Comparison of ENCODE assay signal across 11 cellular contexts in the genomic region with DNA sequence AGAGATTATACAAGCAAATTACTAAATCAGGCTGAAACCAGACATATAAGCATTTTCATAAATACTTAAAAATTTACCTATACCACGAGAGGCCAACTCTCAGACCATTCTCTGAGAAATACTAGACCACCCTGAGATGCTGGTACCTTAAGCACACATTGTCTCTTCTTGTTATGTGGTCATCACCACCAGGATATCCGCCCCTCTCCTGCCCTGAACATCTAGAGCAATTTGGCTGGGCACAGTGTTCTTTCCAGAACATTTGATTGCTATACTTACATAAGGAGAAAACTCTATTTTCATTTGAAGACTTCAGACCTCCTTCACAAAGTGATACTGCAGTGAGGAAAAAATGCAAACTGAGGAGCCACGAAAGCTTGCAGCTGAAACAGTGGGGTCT. TPM values are rescaled to one million over a fixed set of nuclear protein-coding genes. Genes with fewer than 3 reads are reported as not detected.
DNase-seq lines count a peak whose midpoint lies in the region; ATAC-seq, FAIRE-seq and TF ChIP-seq lines count a peak whose summit lies in the region.
"Had no signal": no experiment of that assay in that cellular context is flagged by ENCODE, and none has a peak within 500 bp of the region (broad histone marks: within the 10 kb centered on the region; RNA-seq: fewer than 3 reads in every experiment).

No MANE protein-coding gene starts in this region.

- H3K9me3 ChIP-seq in small intestine (ENCODE audit: control insufficient read depth, low read depth) (no peaks in the 10 kb centered on the region), gastroesophageal sphincter (no peaks in the 10 kb centered on the region), tibial artery (no peaks in the 10 kb centered on the region)

- peak overlapping the region; percentile 5 for H3K4me3 Mint-ChIP-seq in activated T-cell treated with anti-CD3 and anti-CD28 coated beads, Interleukin-2, amount 50 U/mL, for 24 hours

- 47 to 68% (median 65%) methylated on average over 3 of the region's 3 CpGs for WGBS in small intestine, 3 donors
- WGBS in gastroesophageal sphincter (ENCODE audit: low coverage in 1 of 2), 2 donors, result 93% methylated on average over 3 of the region's 3 CpGs

- H3K27me3 Mint-ChIP-seq in activated T-cell treated with anti-CD3 and anti-CD28 coated beads, Interleukin-2, amount 50 U/mL, for 24 hours, result no peaks in the 10 kb centered on the region

- no peak for TF ChIP-seq EP300 in gastroesophageal sphincter (IDR thresholded peaks at IDR 0.05)

- H3K4me3 ChIP-seq in small intestine (ENCODE audit: low read depth in 1 of 2, low read length in 2 of 2), result no peak overlapping the region
- no peak overlapping the region for H3K4me3 ChIP-seq in gastroesophageal sphincter
- no peak overlapping the region for H3K4me3 ChIP-seq in tibial artery
- H3K4me3 ChIP-seq: K562 had no signal

- peak overlapping the region; percentile 91 for H3K27ac Mint-ChIP-seq in activated T-cell treated with anti-CD3 and anti-CD28 coated beads, Interleukin-2, amount 50 U/mL, for 24 hours

- intact Hi-C loops in tibial artery (cut with DNase I; ENCODE audit: low total_unique reads), result no loop called here

- no peak for TF ChIP-seq POLR2A in gastroesophageal sphincter (IDR thresholded peaks at IDR 0.05)

- H3K27me3 ChIP-seq in small intestine (ENCODE audit: control insufficient read depth in 2 of 2, insufficient read depth in 2 of 2, low read length in 2 of 2), result no peaks in the 10 kb centered on the region
- no peaks in the 10 kb centered on the region for H3K27me3 ChIP-seq in gastroesophageal sphincter
- no peaks in the 10 kb centered on the region for H3K27me3 ChIP-seq in tibial artery

- FAIRE-seq in small intestine (lab: Jason Lieb, UNC), result no peak
- FAIRE-seq: K562 had no signal

- ATAC-seq in HG02642 (IDR thresholded peaks at IDR 0.05; ENCODE audit: poor library complexity, unreplicated experiment) (peak; percentile 31), HG03571 (IDR thresholded peaks at IDR 0.05; ENCODE audit: unreplicated experiment) (peak; percentile 27), gastroesophageal sphincter (no peak)
- ATAC-seq: K562, Panc1 had no signal

- H3K9me3 Mint-ChIP-seq in activated T-cell treated with anti-CD3 and anti-CD28 coated beads, Interleukin-2, amount 50 U/mL, for 24 hours, result no peaks in the 10 kb centered on the region

- H3K36me3 ChIP-seq in small intestine (ENCODE audit: control insufficient read depth in 2 of 2, insufficient read depth in 2 of 2, low read length in 2 of 2) (no peaks in the 10 kb centered on the region), gastroesophageal sphincter (no peaks in the 10 kb centered on the region), tibial artery (no peaks in the 10 kb centered on the region)

- DNase-seq in activated T-cell treated with anti-CD3 and anti-CD28 coated beads, Interleukin-2, amount 50 U/mL, for 24 hours, result no peak
- DNase-seq in activated T-cell treated with anti-CD3 and anti-CD28 coated beads for 4 hours (no peak), small intestine (peak; percentile 5), tibial artery (no peak), SW480 (ENCODE audit: low spot score) (no peak)

- H3K36me3 Mint-ChIP-seq in activated T-cell treated with anti-CD3 and anti-CD28 coated beads, Interleukin-2, amount 50 U/mL, for 24 hours (ENCODE audit: low read depth), result no peaks in the 10 kb centered on the region

- H3K4me1 ChIP-seq in small intestine (ENCODE audit: control insufficient read depth in 2 of 2, insufficient read depth in 1 of 2, low read depth in 1 of 2, low read length in 1 of 2) (no peaks in the 10 kb centered on the region), gastroesophageal sphincter (no peaks in the 10 kb centered on the region), tibial artery (no peaks in the 10 kb centered on the region)
- H3K4me1 ChIP-seq: parathyroid adenoma had no signal

- H3K27ac ChIP-seq in small intestine (ENCODE audit: low read depth in 1 of 2, low read length in 1 of 2), result peak overlapping the region in 1 of 2 donors; percentile 9
- H3K27ac ChIP-seq in gastroesophageal sphincter, result no peak overlapping the region
- H3K27ac ChIP-seq in tibial artery, result no peak overlapping the region
- H3K27ac ChIP-seq: parathyroid adenoma had no signal

- TF ChIP-seq CTCF in gastroesophageal sphincter (IDR thresholded peaks at IDR 0.05) (no peak), tibial artery (IDR thresholded peaks at IDR 0.05) (no peak)

- H3K4me1 Mint-ChIP-seq in activated T-cell treated with anti-CD3 and anti-CD28 coated beads, Interleukin-2, amount 50 U/mL, for 24 hours (ENCODE audit: low read depth), result peaks cover 82% of the 10 kb centered on the region

RNA-seq across cellular contexts. Expression of a gene that starts 36.2 kb away (rescaled TPM):
- 1 to 10 TPM; 1.1 to 2.8 (median 1.4) TPM for polyA plus RNA-seq in small intestine
- 10 to 100 TPM in 1 of 4 donors, 1 to 10 TPM in 3; 3.5 to 12.0 (median 5.3) TPM for total RNA-seq in gastroesophageal sphincter
